In genomic region chr1:27152004-27152828, GRCh38 we compare ENCODE assay signal across 9 cellular contexts. TPM values are rescaled to one million over a fixed set of nuclear protein-coding genes. Genes with fewer than 3 reads are reported as not detected.
DNase-seq lines count a peak whose midpoint lies in the region; ATAC-seq and TF ChIP-seq lines count a peak whose summit lies in the region.
"Had no signal": no experiment of that assay in that cellular context is flagged by ENCODE, and none has a peak within 500 bp of the region (broad histone marks: within the 10 kb centered on the region; RNA-seq: fewer than 3 reads in every experiment).

No MANE protein-coding gene starts in this region.

- H3K27me3 Mint-ChIP-seq in H9 (ENCODE audit: low read depth) = no peaks in the 10 kb centered on the region
- no peaks in the 10 kb centered on the region for H3K27me3 Mint-ChIP-seq in activated CD8-positive, alpha-beta T cell treated with anti-CD3 and anti-CD28 coated beads for 36 hours

- H3K4me3 Mint-ChIP-seq in H9 = peak overlapping the region in 1 of 2 experiments; percentile 95; a peak in 2 of 5 replicates
- peak overlapping the region; percentile 79 for H3K4me3 Mint-ChIP-seq in activated CD8-positive, alpha-beta T cell treated with anti-CD3 and anti-CD28 coated beads for 36 hours
- peak overlapping the region; percentile 94 for H3K4me3 Mint-ChIP-seq in stimulated activated effector memory CD8-positive, alpha-beta T cell treated with anti-CD3 and anti-CD28 coated beads, Interleukin-12 subunit alpha, Interleukin-12 subunit beta, amount 100 ng/mL, for 72 hours

- no peak overlapping the region for H2BK15ac ChIP-seq in H9 (ENCODE audit: low read depth, low read length)

- H3K9me3 Mint-ChIP-seq in H9 = no peaks in the 10 kb centered on the region
- H3K9me3 Mint-ChIP-seq in activated CD8-positive, alpha-beta T cell treated with anti-CD3 and anti-CD28 coated beads for 36 hours = no peaks in the 10 kb centered on the region
- H3K9me3 Mint-ChIP-seq in stimulated activated effector memory CD8-positive, alpha-beta T cell treated with anti-CD3 and anti-CD28 coated beads, Interleukin-12 subunit alpha, Interleukin-12 subunit beta, amount 100 ng/mL, for 72 hours = no peaks in the 10 kb centered on the region

- intact Hi-C loops in activated CD8-positive, alpha-beta T cell treated with anti-CD3 and anti-CD28 coated beads for 36 hours (cut with micrococcal nuclease) = loop anchor here (5.0 kb wide), 1 partner anchor 45 kb away; no protein-coding TSS in a partner anchor
- intact Hi-C loops in left ventricle myocardium superior (cut with micrococcal nuclease) = no loop called here

- no peak overlapping the region for H2BK120ac ChIP-seq in H9 (ENCODE audit: low read depth, low read length, poor library complexity, severe bottlenecking)

- no peak overlapping the region for H2AFZ ChIP-seq in H9 (ENCODE audit: low read length)

- no peak overlapping the region for H4K5ac ChIP-seq in H9 (ENCODE audit: insufficient read length, low read depth, low read length)

- H3K9ac ChIP-seq in H9 (ENCODE audit: extremely low read depth, insufficient read length, low read length) = no peak overlapping the region

- H3K56ac ChIP-seq in H9 (ENCODE audit: insufficient read length, low read depth, low read length) = no peak overlapping the region

- no peak overlapping the region for H4K91ac ChIP-seq in H9 (ENCODE audit: insufficient read length, low read depth, low read length)

- H3K4me1 ChIP-seq in H9 (ENCODE audit: insufficient read depth, low read length) = no peaks in the 10 kb centered on the region

- no peaks in the 10 kb centered on the region; the same call in 1 of the 2 replicates for H3K79me2 ChIP-seq in H9 (ENCODE audit: insufficient read depth, low read length)

- no peak overlapping the region for H3K4ac ChIP-seq in H9 (ENCODE audit: low read depth, low read length)

- peaks cover 4% of the 10 kb centered on the region for H3K79me1 ChIP-seq in H9 (ENCODE audit: insufficient read depth, low read depth, low read length, poor library complexity, severe bottlenecking)

- H3K9me3 ChIP-seq in H9 (ENCODE audit: control insufficient read depth, low read depth, low read length) = no peaks in the 10 kb centered on the region

- POLR2A ChIA-PET in activated CD8-positive, alpha-beta T cell treated with anti-CD3 and anti-CD28 coated beads for 36 hours (lab: Charles Lee) = interaction anchor here (1.0 to 12.8 kb wide), 3 partner anchors 13 to 37 kb away, joined by 3 to 172 read pairs (median 3); no protein-coding TSS in a partner anchor

- no peak for ATAC-seq in activated CD8-positive, alpha-beta T cell treated with anti-CD3 and anti-CD28 coated beads for 36 hours
- ATAC-seq in left ventricle myocardium superior (peak; percentile 70), GM19463 (IDR thresholded peaks at IDR 0.05; ENCODE audit: unreplicated experiment) (no peak)
- ATAC-seq in stimulated activated effector memory CD8-positive, alpha-beta T cell treated with anti-CD3 and anti-CD28 coated beads, Interleukin-12 subunit alpha, Interleukin-12 subunit beta, amount 100 ng/mL, for 72 hours = peak; percentile 40

- no peaks in the 10 kb centered on the region for H4K20me1 ChIP-seq in H9 (ENCODE audit: control insufficient read depth, insufficient read depth, insufficient read length)

- H3K14ac ChIP-seq in H9 (ENCODE audit: insufficient read depth, low read length) = no peak overlapping the region; the same call in 1 of the 2 replicates

- H3K4me2 ChIP-seq in H9 (ENCODE audit: insufficient read depth, insufficient read length, low read length) = peak overlapping the region; percentile 12

- CTCF ChIA-PET in activated CD8-positive, alpha-beta T cell treated with anti-CD3 and anti-CD28 coated beads for 36 hours (lab: Charles Lee) = interaction anchor here (0.6 to 6.8 kb wide), 10 partner anchors 12 to 962 kb away, joined by 3 to 85 read pairs (median 4); no protein-coding TSS in a partner anchor

- H2BK12ac ChIP-seq in H9 (ENCODE audit: insufficient read length, low read depth, low read length) = no peak overlapping the region

- no peak overlapping the region for H3T11ph ChIP-seq in H9 (ENCODE audit: low read length)

- no peak overlapping the region for H3K27ac ChIP-seq in H9 (ENCODE audit: insufficient read length, low read depth, low read length)

- DNase-seq in H9 (no peak), left ventricle myocardium superior (peak; percentile 75), SHP77 (lab: John Stamatoyannopoulos, UW) (no peak), GM13976 (ENCODE audit: low spot score) (no peak), 8988T (no peak)
- no peak for DNase-seq in activated CD8-positive, alpha-beta T cell treated with anti-CD3 and anti-CD28 coated beads for 36 hours
- peak in 1 of 2 donors; percentile 55 for DNase-seq in stimulated activated effector memory CD8-positive, alpha-beta T cell treated with anti-CD3 and anti-CD28 coated beads, Interleukin-12 subunit alpha, Interleukin-12 subunit beta, amount 100 ng/mL, for 72 hours (ENCODE audit: low spot score in 2 of 2)
- DNase-seq: SW 1271 had no signal

- H3K23ac ChIP-seq in H9 (ENCODE audit: insufficient read length, low read depth, low read length) = no peak overlapping the region

- peaks cover 0 to 4% (median 2%) of the 10 kb centered on the region in 3 experiments; a peak in 1 of 7 replicates for H3K36me3 Mint-ChIP-seq in H9 (ENCODE audit: insufficient read depth in 1 of 3, low read depth in 3 of 3)
- H3K36me3 Mint-ChIP-seq in activated CD8-positive, alpha-beta T cell treated with anti-CD3 and anti-CD28 coated beads for 36 hours (ENCODE audit: low read depth) = peaks cover 3% of the 10 kb centered on the region
- peaks cover 23% of the 10 kb centered on the region for H3K36me3 Mint-ChIP-seq in stimulated activated effector memory CD8-positive, alpha-beta T cell treated with anti-CD3 and anti-CD28 coated beads, Interleukin-12 subunit alpha, Interleukin-12 subunit beta, amount 100 ng/mL, for 72 hours

- no peak overlapping the region for H3K27ac Mint-ChIP-seq in H9
- H3K27ac Mint-ChIP-seq in activated CD8-positive, alpha-beta T cell treated with anti-CD3 and anti-CD28 coated beads for 36 hours = peak overlapping the region; percentile 58
- peak overlapping the region; percentile 23 for H3K27ac Mint-ChIP-seq in stimulated activated effector memory CD8-positive, alpha-beta T cell treated with anti-CD3 and anti-CD28 coated beads, Interleukin-12 subunit alpha, Interleukin-12 subunit beta, amount 100 ng/mL, for 72 hours

- no peaks in the 10 kb centered on the region for H3K27me3 ChIP-seq in H9 (ENCODE audit: insufficient read depth, low read length)

- TF ChIP-seq CTCF in H9 (conservative IDR thresholded peaks at IDR 0.05) (no peak), GM13976 (IDR thresholded peaks at IDR 0.05; ENCODE audit: borderline replicate concordance, control extremely low read depth, extremely low read depth, insufficient read depth, missing control alignments) (no peak)
- TF ChIP-seq CTCF in activated CD8-positive, alpha-beta T cell treated with anti-CD3 and anti-CD28 coated beads for 36 hours (IDR thresholded peaks at IDR 0.05) = no peak

- H3K18ac ChIP-seq in H9 (ENCODE audit: insufficient read length, low read depth, low read length) = no peak overlapping the region

- H2BK5ac ChIP-seq in H9 (ENCODE audit: insufficient read length, low read length) = no peak overlapping the region

- no peak overlapping the region for H2BK20ac ChIP-seq in H9 (ENCODE audit: low read depth, low read length, poor library complexity, severe bottlenecking)

- peaks cover 11% of the 10 kb centered on the region for H3K23me2 ChIP-seq in H9 (ENCODE audit: insufficient read length, low read depth, low read length, poor library complexity, severe bottlenecking)

- H2AK5ac ChIP-seq in H9 (ENCODE audit: insufficient read length, low read length) = no peak overlapping the region

- in situ Hi-C loops in GM13976 (cut with MboI; ENCODE audit: low sequenced_read_pairs, unreplicated experiment) = no loop called here

- no CpG with 5 or more reads among the region's 7 CpGs for WGBS in H9 (ENCODE audit: extremely low coverage, insufficient read length, low lambda C conversion rate)

- H3K4me1 Mint-ChIP-seq in H9 = peaks cover 28 to 40% of the 10 kb centered on the region in 2 experiments
- peaks cover 68% of the 10 kb centered on the region for H3K4me1 Mint-ChIP-seq in activated CD8-positive, alpha-beta T cell treated with anti-CD3 and anti-CD28 coated beads for 36 hours (ENCODE audit: low read depth)
- H3K4me1 Mint-ChIP-seq in stimulated activated effector memory CD8-positive, alpha-beta T cell treated with anti-CD3 and anti-CD28 coated beads, Interleukin-12 subunit alpha, Interleukin-12 subunit beta, amount 100 ng/mL, for 72 hours = peaks cover 75% of the 10 kb centered on the region

- H4K8ac ChIP-seq in H9 (replicated peaks; ENCODE audit: insufficient read length, low read depth, low read length) = no peak overlapping the region

RNA-seq across cellular contexts. Expression of gene SLC9A1, which starts 2.7 kb away (rescaled TPM):
- total RNA-seq in H9 (2021) (20.8 and 21.3 TPM in 2 replicates), left ventricle myocardium superior (23.1 TPM)
- 10 to 100 TPM; 14.8 to 15.3 TPM for total RNA-seq in activated CD8-positive, alpha-beta T cell treated with anti-CD3 and anti-CD28 coated beads for 36 hours

Comparison
In these comparisons a context has a peak if more than half of its experiments do, and no peak if none do; other contexts are left out.
1. H3K27ac Mint-ChIP-seq: peak in activated CD8-positive, alpha-beta T cell treated with anti-CD3 and anti-CD28 coated beads for 36 hours (single experiment) and stimulated activated effector memory CD8-positive, alpha-beta T cell treated with anti-CD3 and anti-CD28 coated beads, Interleukin-12 subunit alpha, Interleukin-12 subunit beta, amount 100 ng/mL, for 72 hours (single experiment); none in H9 (0 of 3).
2. ATAC-seq: peak in left ventricle myocardium superior (single experiment) and stimulated activated effector memory CD8-positive, alpha-beta T cell treated with anti-CD3 and anti-CD28 coated beads, Interleukin-12 subunit alpha, Interleukin-12 subunit beta, amount 100 ng/mL, for 72 hours (single experiment); none in activated CD8-positive, alpha-beta T cell treated with anti-CD3 and anti-CD28 coated beads for 36 hours (single experiment) and GM19463 (single experiment).